8 cellular contexts compared by ENCODE assay signal in genomic region chr13:72839831-72840426, GRCh38. TPM values are rescaled to one million over a fixed set of nuclear protein-coding genes. Genes with fewer than 3 reads are reported as not detected.
DNase-seq lines count a peak whose midpoint lies in the region; ATAC-seq and FAIRE-seq lines count a peak whose summit lies in the region.

No MANE protein-coding gene starts in this region.

- H3K36me3 ChIP-seq in small intestine (ENCODE audit: control insufficient read depth in 2 of 2, insufficient read depth in 2 of 2, low read length in 2 of 2) = no peaks in the 10 kb centered on the region

- H3K27me3 ChIP-seq in small intestine (ENCODE audit: control insufficient read depth in 2 of 2, insufficient read depth in 2 of 2, low read length in 2 of 2) = no peaks in the 10 kb centered on the region

- no peak overlapping the region for H3K4me3 Mint-ChIP-seq in activated T-helper 1 cell treated with anti-CD3 and anti-CD28 coated beads, Interleukin-12 subunit alpha, Interleukin-12 subunit beta, Interleukin-2, Interleukin-4 antibody, amounts not matched to agents 30 ng/mL and 10 ng/mL and 1 ng/mL, durations not matched to agents 14 hours and 24 hours and 36 hours

- FAIRE-seq in small intestine (lab: Jason Lieb, UNC) = peak; percentile 67

- H3K4me3 ChIP-seq in small intestine (ENCODE audit: low read depth in 1 of 2, low read length in 2 of 2) = no peak overlapping the region

- ATAC-seq in GM19351 (IDR thresholded peaks at IDR 0.05; ENCODE audit: unreplicated experiment) (peak; percentile 99), HG03175 (IDR thresholded peaks at IDR 0.05; ENCODE audit: unreplicated experiment) (peak; percentile 95)

- H3K9me3 ChIP-seq in small intestine (ENCODE audit: control insufficient read depth, low read depth) = no peaks in the 10 kb centered on the region

- 13 to 64% (median 42%) methylated on average over 1 of the region's 1 CpG for WGBS in small intestine, 3 donors

- H3K27ac ChIP-seq in small intestine (ENCODE audit: low read depth in 1 of 2, low read length in 1 of 2) = no peak overlapping the region

- H3K27ac Mint-ChIP-seq in activated T-helper 1 cell treated with anti-CD3 and anti-CD28 coated beads, Interleukin-12 subunit alpha, Interleukin-12 subunit beta, Interleukin-2, Interleukin-4 antibody, amounts not matched to agents 30 ng/mL and 10 ng/mL and 1 ng/mL, durations not matched to agents 14 hours and 24 hours and 36 hours = no peak overlapping the region

- intact Hi-C loops in activated T-helper 1 cell treated with anti-CD3 and anti-CD28 coated beads, Interleukin-12 subunit alpha, Interleukin-12 subunit beta, Interleukin-2, Interleukin-4 antibody, amounts not matched to agents 30 ng/mL and 10 ng/mL and 1 ng/mL, durations not matched to agents 14 hours and 24 hours and 36 hours (cut with micrococcal nuclease) = loop anchor here (1.0 to 10.0 kb wide), 3 partner anchors 219 to 868 kb away; partner anchors contain the start of gene KLF5

- no peaks in the 10 kb centered on the region for H3K4me1 ChIP-seq in small intestine (ENCODE audit: control insufficient read depth in 2 of 2, insufficient read depth in 1 of 2, low read depth in 1 of 2, low read length in 1 of 2)

- no peaks in the 10 kb centered on the region for H3K9me3 Mint-ChIP-seq in activated T-helper 1 cell treated with anti-CD3 and anti-CD28 coated beads, Interleukin-12 subunit alpha, Interleukin-12 subunit beta, Interleukin-2, Interleukin-4 antibody, amounts not matched to agents 30 ng/mL and 10 ng/mL and 1 ng/mL, durations not matched to agents 14 hours and 24 hours and 36 hours

- H3K4me1 Mint-ChIP-seq in activated T-helper 1 cell treated with anti-CD3 and anti-CD28 coated beads, Interleukin-12 subunit alpha, Interleukin-12 subunit beta, Interleukin-2, Interleukin-4 antibody, amounts not matched to agents 30 ng/mL and 10 ng/mL and 1 ng/mL, durations not matched to agents 14 hours and 24 hours and 36 hours (ENCODE audit: low read depth) = no peaks in the 10 kb centered on the region

- no peaks in the 10 kb centered on the region for H3K27me3 Mint-ChIP-seq in activated T-helper 1 cell treated with anti-CD3 and anti-CD28 coated beads, Interleukin-12 subunit alpha, Interleukin-12 subunit beta, Interleukin-2, Interleukin-4 antibody, amounts not matched to agents 30 ng/mL and 10 ng/mL and 1 ng/mL, durations not matched to agents 14 hours and 24 hours and 36 hours (ENCODE audit: insufficient read depth)

- DNase-seq in DMS53 treated with DMSO at 0.1 percent for 48 hours (lab: John Stamatoyannopoulos, UW; ENCODE audit: unreplicated experiment) (peak; percentile 3), NCI-H69 (lab: John Stamatoyannopoulos, UW) (peak; percentile 69), globus pallidus (ENCODE audit: low spot score) (peak; percentile 4), small intestine (peak; percentile 85), hippocampal formation (lab: John Stamatoyannopoulos, UW) (no peak)
- peak; percentile 5 for DNase-seq in activated T-helper 1 cell treated with anti-CD3 and anti-CD28 coated beads, Interleukin-12 subunit alpha, Interleukin-12 subunit beta, Interleukin-2, Interleukin-4 antibody, amounts not matched to agents 30 ng/mL and 10 ng/mL and 1 ng/mL, durations not matched to agents 14 hours and 24 hours and 36 hours (ENCODE audit: low spot score)

- peaks cover 14% of the 10 kb centered on the region for H3K36me3 Mint-ChIP-seq in activated T-helper 1 cell treated with anti-CD3 and anti-CD28 coated beads, Interleukin-12 subunit alpha, Interleukin-12 subunit beta, Interleukin-2, Interleukin-4 antibody, amounts not matched to agents 30 ng/mL and 10 ng/mL and 1 ng/mL, durations not matched to agents 14 hours and 24 hours and 36 hours (ENCODE audit: low read depth)

RNA-seq across cellular contexts. Expression of gene PIBF1, which starts 58.0 kb away (rescaled TPM):
- 20.9 and 21.2 TPM in 2 replicates for total RNA-seq in activated T-helper 1 cell treated with anti-CD3 and anti-CD28 coated beads, Interleukin-12 subunit alpha, Interleukin-12 subunit beta, Interleukin-2, Interleukin-4 antibody, amounts not matched to agents 30 ng/mL and 10 ng/mL and 1 ng/mL, durations not matched to agents 14 hours and 24 hours and 36 hours
- 10 to 100 TPM in 2 of 3 donors, 1 to 10 TPM in 1; 9.2 to 10.7 (median 10.2) TPM for polyA plus RNA-seq in small intestine

RNA-seq across cellular contexts. Expression of gene DIS3, which starts 58.2 kb away (rescaled TPM):
- total RNA-seq in activated T-helper 1 cell treated with anti-CD3 and anti-CD28 coated beads, Interleukin-12 subunit alpha, Interleukin-12 subunit beta, Interleukin-2, Interleukin-4 antibody, amounts not matched to agents 30 ng/mL and 10 ng/mL and 1 ng/mL, durations not matched to agents 14 hours and 24 hours and 36 hours = 49.9 and 55.4 TPM in 2 replicates
- polyA plus RNA-seq in small intestine = 10 to 100 TPM in 1 of 3 donors, 1 to 10 TPM in 2; 7.2 to 10.3 (median 7.8) TPM

Comparison
In these comparisons a context has a peak if more than half of its experiments do, and no peak if none do; other contexts are left out.
1. DNase-seq: peak in DMS53 treated with DMSO at 0.1 percent for 48 hours (single experiment), NCI-H69 (single experiment), activated T-helper 1 cell treated with anti-CD3 and anti-CD28 coated beads, Interleukin-12 subunit alpha, Interleukin-12 subunit beta, Interleukin-2, Interleukin-4 antibody, amounts not matched to agents 30 ng/mL and 10 ng/mL and 1 ng/mL, durations not matched to agents 14 hours and 24 hours and 36 hours (single experiment), globus pallidus (single experiment) and small intestine (single experiment); none in hippocampal formation (0 of 2).